8 cellular contexts compared by ENCODE assay signal in the genomic region with DNA sequence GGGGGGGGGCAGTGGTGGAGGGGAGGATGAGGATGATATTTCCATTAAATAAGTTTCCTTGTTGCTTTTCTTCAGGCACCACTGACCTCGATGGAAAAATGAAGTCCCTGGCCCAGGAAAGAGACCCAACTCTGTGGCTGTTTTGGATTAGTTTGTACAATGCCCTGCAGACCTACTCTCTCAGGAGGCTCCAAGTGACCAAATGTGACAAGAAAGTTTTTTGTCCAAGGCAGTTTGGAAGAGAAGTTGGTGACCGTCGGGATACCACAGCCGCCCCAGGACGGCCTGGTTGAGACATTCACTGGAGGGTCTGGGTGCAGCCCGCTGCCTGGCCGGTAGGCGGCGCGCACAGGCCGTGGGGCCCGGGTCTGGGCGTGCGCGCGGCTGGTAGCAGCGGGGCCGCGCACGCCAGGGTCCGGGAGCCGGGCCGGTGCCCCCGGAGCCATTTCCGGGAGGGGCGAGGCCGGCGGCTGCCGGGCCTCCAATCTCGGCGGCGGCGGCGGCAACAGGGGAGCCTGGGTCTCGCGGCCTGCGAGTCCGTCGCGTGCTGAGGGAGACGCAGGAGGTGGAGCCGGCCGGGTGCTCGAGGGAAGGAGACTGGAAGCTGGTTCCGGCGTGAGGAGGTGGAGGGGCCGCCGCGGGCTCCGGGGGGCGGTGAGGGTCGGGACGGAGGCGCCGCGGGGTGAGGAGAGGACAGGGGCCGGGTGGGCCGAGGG. TPM values are rescaled to one million over a fixed set of nuclear protein-coding genes. Genes with fewer than 3 reads are reported as not detected.
DNase-seq lines count a peak whose midpoint lies in the region; ATAC-seq, FAIRE-seq and TF ChIP-seq lines count a peak whose summit lies in the region.

A gene with protein sequence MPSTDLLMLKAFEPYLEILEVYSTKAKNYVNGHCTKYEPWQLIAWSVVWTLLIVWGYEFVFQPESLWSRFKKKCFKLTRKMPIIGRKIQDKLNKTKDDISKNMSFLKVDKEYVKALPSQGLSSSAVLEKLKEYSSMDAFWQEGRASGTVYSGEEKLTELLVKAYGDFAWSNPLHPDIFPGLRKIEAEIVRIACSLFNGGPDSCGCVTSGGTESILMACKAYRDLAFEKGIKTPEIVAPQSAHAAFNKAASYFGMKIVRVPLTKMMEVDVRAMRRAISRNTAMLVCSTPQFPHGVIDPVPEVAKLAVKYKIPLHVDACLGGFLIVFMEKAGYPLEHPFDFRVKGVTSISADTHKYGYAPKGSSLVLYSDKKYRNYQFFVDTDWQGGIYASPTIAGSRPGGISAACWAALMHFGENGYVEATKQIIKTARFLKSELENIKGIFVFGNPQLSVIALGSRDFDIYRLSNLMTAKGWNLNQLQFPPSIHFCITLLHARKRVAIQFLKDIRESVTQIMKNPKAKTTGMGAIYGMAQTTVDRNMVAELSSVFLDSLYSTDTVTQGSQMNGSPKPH (plus strand): TSS at position 445 of the 716 bp plus-strand sequence. CDS start 906 bp downstream, outside the sequence.

- peak within 1 kb of the TSS; percentile 89 for H3K27ac ChIP-seq in WERI-Rb-1
- H3K27ac ChIP-seq in breast epithelium: peak within 1 kb of the TSS; percentile 92 to 96
- peak within 1 kb of the TSS; percentile 92 to 95 for H3K27ac ChIP-seq in small intestine (ENCODE audit: low read depth in 1 of 2, low read length in 1 of 2)

- peak; percentile 79 for ATAC-seq in HG02840 (IDR thresholded peaks at IDR 0.05; ENCODE audit: low FRiP score, unreplicated experiment)

- peak; percentile 71 to 72 for DNase-seq in NCI-H2081 (lab: John Stamatoyannopoulos, UW)
- DNase-seq in NCI-H2081 treated with DMSO at 0.1 percent for 48 hours (lab: John Stamatoyannopoulos, UW): no peak
- DNase-seq in NCI-H1694 (lab: John Stamatoyannopoulos, UW): peak; percentile 37
- DNase-seq in WERI-Rb-1: peak; percentile 84
- DNase-seq in breast epithelium (ENCODE audit: low spot score in 2 of 2): peak; percentile 76 to 87
- DNase-seq in iPS-NIHi11 (ENCODE audit: low spot score): peak; percentile 99
- peak; percentile 85 for DNase-seq in small intestine

- FAIRE-seq in small intestine (lab: Jason Lieb, UNC): no peak

- no peaks in the 10 kb centered on the region for H3K27me3 ChIP-seq in WERI-Rb-1 (ENCODE audit: insufficient read depth, low read depth, severe bottlenecking)
- no peaks in the 10 kb centered on the region for H3K27me3 ChIP-seq in breast epithelium
- no peaks in the 10 kb centered on the region for H3K27me3 ChIP-seq in small intestine (ENCODE audit: control insufficient read depth in 2 of 2, insufficient read depth in 2 of 2, low read length in 2 of 2)

- intact Hi-C loops in breast epithelium (cut with DNase I; ENCODE audit: low total_unique reads): loop anchor here (10.0 kb wide), 1 partner anchor 69 kb away; a partner anchor contains a TSS

- TF ChIP-seq POLR2A in breast epithelium (IDR thresholded peaks at IDR 0.05): no peak

- H3K9me3 ChIP-seq in WERI-Rb-1 (ENCODE audit: severe bottlenecking) (no peaks in the 10 kb centered on the region), breast epithelium (no peaks in the 10 kb centered on the region), small intestine (ENCODE audit: control insufficient read depth, low read depth) (no peaks in the 10 kb centered on the region)

- peak within 1 kb of the TSS; percentile 60 for H3K4me3 ChIP-seq in WERI-Rb-1 (ENCODE audit: low read depth, low read length)
- H3K4me3 ChIP-seq in breast epithelium: peak within 1 kb of the TSS; percentile 63 to 87 (median 66)
- H3K4me3 ChIP-seq in small intestine (ENCODE audit: low read depth in 1 of 2, low read length in 2 of 2): peak within 1 kb of the TSS; percentile 89 to 94

- H3K36me3 ChIP-seq in WERI-Rb-1 (peaks cover 33% of the 10 kb centered on the region), breast epithelium (no peaks in the 10 kb centered on the region), small intestine (ENCODE audit: control insufficient read depth in 2 of 2, insufficient read depth in 2 of 2, low read length in 2 of 2) (peaks cover 0 to 2% of the 10 kb centered on the region in 2 donors)

- WGBS in small intestine, 3 donors: 1 to 2% (median 2%) methylated on average over 42 to 58 of the region's 58 CpGs

- TF ChIP-seq CTCF in WERI-Rb-1 (IDR thresholded peaks at IDR 0.05; ENCODE audit: low read depth, low read length) (peak; percentile 92), breast epithelium (IDR thresholded peaks at IDR 0.05) (peak; percentile 74 to 99 (median 82))

- no peaks in the 10 kb centered on the region for H3K4me1 ChIP-seq in breast epithelium
- H3K4me1 ChIP-seq in small intestine (ENCODE audit: control insufficient read depth in 2 of 2, insufficient read depth in 1 of 2, low read depth in 1 of 2, low read length in 1 of 2): peaks cover 0 to 3% of the 10 kb centered on the region in 2 donors

RNA-seq across cellular contexts. Expression of the gene that starts here (rescaled TPM):
- 10 to 100 TPM; 31.0 to 52.2 (median 36.4) TPM for total RNA-seq in breast epithelium
- 10 to 100 TPM in 2 of 3 donors, 1 to 10 TPM in 1; 10.0 to 18.4 (median 14.3) TPM for polyA plus RNA-seq in small intestine
